In the genomic region with DNA sequence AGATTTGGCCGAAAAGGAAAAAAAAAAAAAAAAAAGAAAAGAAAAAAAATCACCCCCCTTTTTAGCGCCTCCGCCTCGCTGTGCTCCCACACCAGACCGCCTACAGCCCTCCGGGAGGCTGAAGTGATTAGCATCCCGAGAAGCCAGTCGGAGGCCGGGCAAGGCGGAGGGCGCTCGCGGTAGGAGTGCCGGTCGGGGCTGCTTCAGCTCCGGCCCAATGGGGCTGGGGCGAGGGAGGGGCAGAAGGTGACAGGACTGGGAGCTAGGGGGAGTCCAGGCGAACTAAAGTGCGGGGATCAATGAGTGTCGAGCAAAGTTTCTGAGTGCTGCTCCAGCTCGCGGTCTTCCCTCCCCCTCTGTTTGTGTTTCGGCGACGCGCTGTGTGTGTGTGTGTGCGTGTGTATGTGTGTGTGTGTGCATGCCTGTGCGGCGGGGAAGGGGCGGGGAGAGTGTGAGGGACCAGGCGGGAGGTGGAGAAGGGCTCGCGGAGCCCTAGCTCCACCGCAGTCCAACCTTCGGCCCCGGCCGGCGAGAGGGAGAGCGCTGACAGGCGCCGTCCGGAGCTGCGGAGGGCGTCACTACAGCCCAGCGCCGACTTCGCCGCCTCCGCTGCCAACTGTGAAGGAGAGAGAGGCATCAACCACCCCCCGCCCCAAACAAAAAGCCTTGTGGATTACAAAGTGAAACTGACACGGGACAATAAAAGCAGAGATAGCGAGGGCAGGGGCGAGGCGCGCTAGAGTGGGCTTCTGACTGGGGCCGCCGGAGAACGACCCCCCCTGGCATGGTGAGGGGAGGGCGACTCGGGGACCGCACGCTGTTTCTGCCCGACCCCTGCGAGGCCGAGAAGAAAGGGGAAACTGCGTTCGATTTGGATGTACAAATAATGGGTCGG, we compare ENCODE assay signal across 8 cellular contexts. TPM values are rescaled to one million over a fixed set of nuclear protein-coding genes. Genes with fewer than 3 reads are reported as not detected.
A peak's percentile ranks its signal among the peaks of the same experiment; 100 is the strongest.
DNase-seq lines count a peak whose midpoint lies in the region; ATAC-seq, FAIRE-seq and TF ChIP-seq lines count a peak whose summit lies in the region.

A gene with protein sequence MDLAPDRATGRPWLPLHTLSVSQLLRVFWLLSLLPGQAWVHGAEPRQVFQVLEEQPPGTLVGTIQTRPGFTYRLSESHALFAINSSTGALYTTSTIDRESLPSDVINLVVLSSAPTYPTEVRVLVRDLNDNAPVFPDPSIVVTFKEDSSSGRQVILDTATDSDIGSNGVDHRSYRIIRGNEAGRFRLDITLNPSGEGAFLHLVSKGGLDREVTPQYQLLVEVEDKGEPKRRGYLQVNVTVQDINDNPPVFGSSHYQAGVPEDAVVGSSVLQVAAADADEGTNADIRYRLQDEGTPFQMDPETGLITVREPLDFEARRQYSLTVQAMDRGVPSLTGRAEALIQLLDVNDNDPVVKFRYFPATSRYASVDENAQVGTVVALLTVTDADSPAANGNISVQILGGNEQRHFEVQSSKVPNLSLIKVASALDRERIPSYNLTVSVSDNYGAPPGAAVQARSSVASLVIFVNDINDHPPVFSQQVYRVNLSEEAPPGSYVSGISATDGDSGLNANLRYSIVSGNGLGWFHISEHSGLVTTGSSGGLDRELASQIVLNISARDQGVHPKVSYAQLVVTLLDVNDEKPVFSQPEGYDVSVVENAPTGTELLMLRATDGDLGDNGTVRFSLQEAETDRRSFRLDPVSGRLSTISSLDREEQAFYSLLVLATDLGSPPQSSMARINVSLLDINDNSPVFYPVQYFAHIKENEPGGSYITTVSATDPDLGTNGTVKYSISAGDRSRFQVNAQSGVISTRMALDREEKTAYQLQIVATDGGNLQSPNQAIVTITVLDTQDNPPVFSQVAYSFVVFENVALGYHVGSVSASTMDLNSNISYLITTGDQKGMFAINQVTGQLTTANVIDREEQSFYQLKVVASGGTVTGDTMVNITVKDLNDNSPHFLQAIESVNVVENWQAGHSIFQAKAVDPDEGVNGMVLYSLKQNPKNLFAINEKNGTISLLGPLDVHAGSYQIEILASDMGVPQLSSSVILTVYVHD (N-terminal part only) (plus strand): TSS at position 280 of the 895 bp plus-strand sequence. CDS start 1,457 bp downstream, outside the sequence.

- H3K4me1 ChIP-seq in esophagus (ENCODE audit: control insufficient read depth in 2 of 2, insufficient read depth in 2 of 2, low read length in 1 of 2), result peaks cover 14 to 17% of the 10 kb centered on the region in 2 donors
- peaks cover 14 to 50% (median 46%) of the 10 kb centered on the region in 4 donors for H3K4me1 ChIP-seq in stomach

- TF ChIP-seq EP300 in stomach (IDR thresholded peaks at IDR 0.05), result no peak

- H3K36me3 ChIP-seq in esophagus (ENCODE audit: control insufficient read depth in 2 of 2, insufficient read depth in 2 of 2, low read length in 1 of 2) (no peaks in the 10 kb centered on the region), stomach (no peaks in the 10 kb centered on the region)

- H3K4me3 ChIP-seq in esophagus (ENCODE audit: low read depth in 1 of 2, low read length in 2 of 2), result peak within 1 kb of the TSS; percentile 73 to 87
- peak within 1 kb of the TSS; percentile 73 to 80 (median 79) for H3K4me3 ChIP-seq in stomach

- TF ChIP-seq CTCF in stomach (IDR thresholded peaks at IDR 0.05), result peak in 1 of 7 experiments; percentile 41

- peak in 1 of 4 donors; percentile 24 for TF ChIP-seq POLR2A in stomach (IDR thresholded peaks at IDR 0.05)

- H3K27ac ChIP-seq in esophagus (ENCODE audit: low read depth in 2 of 2, low read length in 1 of 2), result peak within 1 kb of the TSS; percentile 81 to 91
- H3K27ac ChIP-seq in stomach, result peak within 1 kb of the TSS; percentile 75 to 93 (median 85)

- peak; percentile 73 for ATAC-seq in HG03280 (IDR thresholded peaks at IDR 0.05; ENCODE audit: unreplicated experiment)

- FAIRE-seq in GM19239 (lab: Jason Lieb, UNC), result no peak

- H3K27me3 ChIP-seq in esophagus (ENCODE audit: control insufficient read depth in 1 of 2, insufficient read depth in 2 of 2, low read length in 2 of 2) (peaks cover 0 to 3% of the 10 kb centered on the region in 2 donors), stomach (peaks cover 0 to 41% (median 19%) of the 10 kb centered on the region in 3 donors)

- H3K9me3 ChIP-seq in esophagus (ENCODE audit: control insufficient read depth in 2 of 2, insufficient read depth in 1 of 2, low read depth in 1 of 2, low read length in 1 of 2) (peaks cover 3% of the 10 kb centered on the region in 2 donors), stomach (peaks cover 0 to 5% (median 2%) of the 10 kb centered on the region in 4 donors)

- DNase-seq in C1 segment of cervical spinal cord (lab: John Stamatoyannopoulos, UW) (peak; percentile 35 to 93 (median 80)), GM19239 (ENCODE audit: insufficient read length, low spot score) (peak; percentile 28), NCI-H446 treated with DMSO at 0.1 percent for 48 hours (lab: John Stamatoyannopoulos, UW) (peak; percentile 89), midbrain (lab: John Stamatoyannopoulos, UW) (peak; percentile 91), stomach (peak; percentile 86)
- DNase-seq in activated CD8-positive, alpha-beta memory T cell treated with anti-CD3 and anti-CD28 coated beads, Interleukin-2, amount 50 U/mL, for 48 hours, result peak; percentile 64

- intact Hi-C loops in stomach (cut with DNase I; ENCODE audit: low total_unique reads), result loop anchor here (5.0 kb wide), 1 partner anchor 427 kb away; no protein-coding TSS in a partner anchor

- WGBS in esophagus, 2 donors, result 1% methylated on average over 57 to 68 of the region's 68 CpGs
- WGBS in stomach, 5 donors, result 0 to 2% (median 1%) methylated on average over 51 to 68 of the region's 68 CpGs

RNA-seq across cellular contexts. Expression of the gene that starts here (rescaled TPM):
- polyA plus RNA-seq in esophagus (under 1 TPM; 0.35 to 0.48 TPM), stomach (under 1 TPM; 0.46 to 0.56 (median 0.50) TPM)
- total RNA-seq in stomach, result 10 to 100 TPM in 2 of 5 donors, 1 to 10 TPM in 3; 6.7 to 76.7 (median 8.4) TPM

Comparison
In these comparisons a context has a peak if more than half of its experiments do, and no peak if none do; other contexts are left out.
1. Peak in every context shown above with its lines: DNase-seq, ATAC-seq, H3K4me3 ChIP-seq and H3K27ac ChIP-seq.
2. DNase-seq: peak in every context shown above with its lines; median percentile 91 in midbrain; 89 in NCI-H446 treated with DMSO at 0.1 percent for 48 hours; 86 in stomach; 80 in C1 segment of cervical spinal cord; 64 in activated CD8-positive, alpha-beta memory T cell treated with anti-CD3 and anti-CD28 coated beads, Interleukin-2, amount 50 U/mL, for 48 hours; 28 in GM19239.